In genomic region chr11:32775908-32776307, GRCh38 we compare ENCODE assay signal across 12 cellular contexts. TPM values are rescaled to one million over a fixed set of nuclear protein-coding genes. Genes with fewer than 3 reads are reported as not detected.
DNase-seq lines count a peak whose midpoint lies in the region; ATAC-seq, FAIRE-seq and TF ChIP-seq lines count a peak whose summit lies in the region.
"Had no signal": no experiment of that assay in that cellular context is flagged by ENCODE, and none has a peak within 500 bp of the region (broad histone marks: within the 10 kb centered on the region; RNA-seq: fewer than 3 reads in every experiment).

No MANE protein-coding gene starts in this region.

- peak overlapping the region; percentile 1 for H3K27ac Mint-ChIP-seq in memory B cell

- H3K4me3 Mint-ChIP-seq in memory B cell = peak overlapping the region; percentile 24

- no peak for TF ChIP-seq POLR2A in GM12891 (IDR thresholded peaks at IDR 0.05; ENCODE audit: low read depth, low read length)

- no peaks in the 10 kb centered on the region for H3K9me3 Mint-ChIP-seq in memory B cell

- no peaks in the 10 kb centered on the region for H3K36me3 Mint-ChIP-seq in memory B cell

- H3K4me1 Mint-ChIP-seq in memory B cell = peaks cover 17% of the 10 kb centered on the region

- peak; percentile 89 for FAIRE-seq in GM12891 (lab: Jason Lieb, UNC)

- no peak for DNase-seq in GM12891 (ENCODE audit: insufficient read length, low spot score)
- DNase-seq in NAMALWA (ENCODE audit: low spot score) = peak; percentile 30
- DNase-seq in memory B cell (ENCODE audit: low spot score in 2 of 2) = no peak
- DNase-seq in foreskin melanocyte = no peak
- no peak for DNase-seq in NCI-H1436 treated with DMSO at 0.1 percent for 48 hours (lab: John Stamatoyannopoulos, UW)
- DNase-seq: activated CD4-positive, alpha-beta T cell treated with anti-CD3 and anti-CD28 coated beads for 48 hours; caudate nucleus; occipital lobe; T-helper 1 cell; transverse colon had no signal

- ATAC-seq in GM21576 (IDR thresholded peaks at IDR 0.05; ENCODE audit: unreplicated experiment) = peak; percentile 62
- peak; percentile 37 for ATAC-seq in memory B cell (ENCODE audit: low read depth)
- no peak for ATAC-seq in GM18498 (IDR thresholded peaks at IDR 0.05; ENCODE audit: unreplicated experiment)

- H3K27me3 Mint-ChIP-seq in memory B cell = no peaks in the 10 kb centered on the region

TF ChIP-seq in GM12891, 5 proteins besides CTCF, POLR2A, EP300 and RAD21:
- no peak for TF ChIP-seq POLR2AphosphoS5 (IDR thresholded peaks at IDR 0.05; ENCODE audit: low read depth, low read length)
- TF ChIP-seq TAF1 (IDR thresholded peaks at IDR 0.05; ENCODE audit: low read depth, low read length) = no peak
- TF ChIP-seq POU2F2 (IDR thresholded peaks at IDR 0.05; ENCODE audit: low read depth, low read length) = no peak
- TF ChIP-seq PAX5 (IDR thresholded peaks at IDR 0.05; ENCODE audit: insufficient read depth, low read length, severe bottlenecking) = no peak
- TF ChIP-seq SPI1 (IDR thresholded peaks at IDR 0.05; ENCODE audit: low read depth, low read length) = no peak

RNA-seq across cellular contexts. Expression of gene CCDC73, which starts 18.6 kb away (rescaled TPM):
- polyA plus RNA-seq in GM12891 (2012; ENCODE audit: low read depth, missing spikeins) = 0.17 TPM

RNA-seq across cellular contexts. Expression of gene PRRG4, which starts 53.8 kb away (rescaled TPM):
- polyA plus RNA-seq in GM12891 (2012; ENCODE audit: low read depth, missing spikeins) = 0.42 TPM
